In genomic region chr11:62201376-62201775, GRCh38 we compare ENCODE assay signal across 19 cellular contexts. TPM values are rescaled to one million over a fixed set of nuclear protein-coding genes. Genes with fewer than 3 reads are reported as not detected.
DNase-seq lines count a peak whose midpoint lies in the region; ATAC-seq, FAIRE-seq and TF ChIP-seq lines count a peak whose summit lies in the region.
"Had no signal": no experiment of that assay in that cellular context is flagged by ENCODE, and none has a peak within 500 bp of the region (broad histone marks: within the 10 kb centered on the region; RNA-seq: fewer than 3 reads in every experiment).

No MANE protein-coding gene starts in this region.

- H3K27me3 ChIP-seq in HepG2 (ENCODE audit: control insufficient read depth in 1 of 2, insufficient read depth in 2 of 2, low read length in 2 of 2): peaks cover 0 to 39% of the 10 kb centered on the region in 2 experiments
- no peaks in the 10 kb centered on the region for H3K27me3 ChIP-seq in right lobe of liver
- no peaks in the 10 kb centered on the region for H3K27me3 ChIP-seq in mammary epithelial cell (ENCODE audit: insufficient read depth, low read length)
- H3K27me3 ChIP-seq: Peyer's patch had no signal

- H3K4me1 ChIP-seq in HepG2 (ENCODE audit: insufficient read depth, low read length): no peaks in the 10 kb centered on the region
- H3K4me1 ChIP-seq in right lobe of liver: no peaks in the 10 kb centered on the region
- no peaks in the 10 kb centered on the region for H3K4me1 ChIP-seq in mammary epithelial cell (ENCODE audit: insufficient read depth, low read length)
- H3K4me1 ChIP-seq: Peyer's patch had no signal

- no peak overlapping the region for H3K4me3 Mint-ChIP-seq in stimulated activated memory B cell treated with anti-CD40 and anti-IgM and Interleukin-4, amounts not matched to agents 10 μg/mL and 1 μg/mL and 100 μg/mL, for 72 hours
- H3K4me3 Mint-ChIP-seq: CD4-positive, alpha-beta T cell; T-helper 2 cell treated with Interferon-gamma antibody and Interleukin-4, amounts not matched to agents 5 μg/mL and 100 μg/mL, for 36 hours had no signal

- H3K4me3 ChIP-seq in HepG2 (replicated peaks in 1 of 3; ENCODE audit: insufficient read depth in 1 of 3, low read depth in 2 of 3, low read length in 3 of 3): no peak overlapping the region
- H3K4me3 ChIP-seq in right lobe of liver: no peak overlapping the region
- no peak overlapping the region for H3K4me3 ChIP-seq in mammary epithelial cell (replicated peaks in 1 of 3; ENCODE audit: insufficient read depth in 1 of 3, low read depth in 2 of 3, low read length in 3 of 3)
- H3K4me3 ChIP-seq: Peyer's patch had no signal

- H4K20me1 ChIP-seq in HepG2 (ENCODE audit: insufficient read depth, low read length) (no peaks in the 10 kb centered on the region), mammary epithelial cell (ENCODE audit: insufficient read depth, low read length) (no peaks in the 10 kb centered on the region)

- H3K9me3 ChIP-seq in HepG2 (ENCODE audit: low read length) (no peaks in the 10 kb centered on the region), right lobe of liver (no peaks in the 10 kb centered on the region), mammary epithelial cell (replicated peaks; ENCODE audit: insufficient read depth, low read length) (no peaks in the 10 kb centered on the region)
- H3K9me3 ChIP-seq: Peyer's patch had no signal

- no peaks in the 10 kb centered on the region for H3K79me2 ChIP-seq in HepG2 (ENCODE audit: insufficient read depth, low read length)
- H3K79me2 ChIP-seq in mammary epithelial cell (ENCODE audit: insufficient read depth, low read length): no peaks in the 10 kb centered on the region

- H3K36me3 ChIP-seq in HepG2 (replicated peaks in 1 of 2; ENCODE audit: control insufficient read depth in 1 of 2, insufficient read depth in 2 of 2, low read length in 2 of 2) (no peaks in the 10 kb centered on the region), right lobe of liver (no peaks in the 10 kb centered on the region), mammary epithelial cell (ENCODE audit: insufficient read depth, low read length) (no peaks in the 10 kb centered on the region)
- H3K36me3 ChIP-seq: Peyer's patch had no signal

- H3K27me3 Mint-ChIP-seq in stimulated activated memory B cell treated with anti-CD40 and anti-IgM and Interleukin-4, amounts not matched to agents 10 μg/mL and 1 μg/mL and 100 μg/mL, for 72 hours: peaks cover 57% of the 10 kb centered on the region

- no peak overlapping the region for H3K27ac Mint-ChIP-seq in stimulated activated memory B cell treated with anti-CD40 and anti-IgM and Interleukin-4, amounts not matched to agents 10 μg/mL and 1 μg/mL and 100 μg/mL, for 72 hours
- H3K27ac Mint-ChIP-seq: CD4-positive, alpha-beta T cell; T-helper 2 cell treated with Interferon-gamma antibody and Interleukin-4, amounts not matched to agents 5 μg/mL and 100 μg/mL, for 36 hours had no signal

- 0% methylated on average over 2 of the region's 2 CpGs for WGBS in HepG2 (ENCODE audit: low lambda C conversion rate)
- WGBS in right lobe of liver (ENCODE audit: insufficient coverage, low coverage, low lambda C conversion rate, missing lambda C conversion rate): 61% methylated on average over 2 of the region's 2 CpGs
- WGBS in mammary epithelial cell (ENCODE audit: low coverage, missing lambda C conversion rate): 32% methylated on average over 2 of the region's 2 CpGs

- TF ChIP-seq EP300 in HepG2 (IDR thresholded peaks at IDR 0.05; ENCODE audit: low read depth in 2 of 2, low read length in 2 of 2) (no peak), HepG2 (CRISPR knock-in tag; IDR thresholded peaks at IDR 0.05; ENCODE audit: borderline replicate concordance) (no peak)

- in situ Hi-C loops in HepG2 (cut with HindIII; ENCODE audit: extremely low pct_ligation_motif_present, low pct_unique_long_range_greater_than_20kb) (no loop called here), mammary epithelial cell (cut with MboI; ENCODE audit: low sequenced_read_pairs in 2 of 2) (no loop called here)

- intact Hi-C loops in HepG2 (cut with micrococcal nuclease; ENCODE audit: unreplicated experiment) (no loop called here), right lobe of liver (cut with DNase I) (no loop called here), mammary epithelial cell (cut with micrococcal nuclease) (no loop called here)

- BruUV-seq in HepG2 (replicated peaks; lab: Mats Ljungman, UMichigan) (no TSS peak), mammary epithelial cell (replicated peaks; lab: Mats Ljungman, UMichigan) (no TSS peak)

- dilution Hi-C loops in mammary epithelial cell (cut with HindIII; ENCODE audit: low sequenced_read_pairs): no loop called here

- CTCF ChIA-PET in HepG2 (lab: Yijun Ruan, JAX; ENCODE audit: low intra/inter-chr PET ratio, low total read pairs) (no interaction called here), mammary epithelial cell (lab: Charles Lee; ENCODE audit: low non-redundant PET) (no interaction called here)

- no peaks in the 10 kb centered on the region for H3K9me3 Mint-ChIP-seq in stimulated activated memory B cell treated with anti-CD40 and anti-IgM and Interleukin-4, amounts not matched to agents 10 μg/mL and 1 μg/mL and 100 μg/mL, for 72 hours
- H3K9me3 Mint-ChIP-seq: CD4-positive, alpha-beta T cell; T-helper 2 cell treated with Interferon-gamma antibody and Interleukin-4, amounts not matched to agents 5 μg/mL and 100 μg/mL, for 36 hours had no signal

- H3K4me1 Mint-ChIP-seq in stimulated activated memory B cell treated with anti-CD40 and anti-IgM and Interleukin-4, amounts not matched to agents 10 μg/mL and 1 μg/mL and 100 μg/mL, for 72 hours: no peaks in the 10 kb centered on the region

- POLR2A ChIA-PET in HepG2 (lab: Yijun Ruan, JAX): no interaction called here

- DNase-seq in HepG2 (ENCODE audit: low spot score) (no peak), right lobe of liver (no peak), NCI-H2029 treated with DMSO at 0.1 percent for 48 hours (lab: John Stamatoyannopoulos, UW) (peak; percentile 10), mammary epithelial cell (peak; percentile 72), cerebellar nuclear complex (lab: John Stamatoyannopoulos, UW) (no peak), CD1c-positive myeloid dendritic cell (ENCODE audit: extremely low spot score) (no peak)
- DNase-seq: ACHN; CD4-positive, alpha-beta T cell; MV-4-11; NCI-H1436 treated with DMSO at 0.1 percent for 48 hours; NCI-H2171 treated with DMSO at 0.1 percent for 48 hours; NCI-H524 treated with DMSO at 0.1 percent for 48 hours; Peyer's patch; SIG-M5 had no signal

- TF ChIP-seq RAD21 in HepG2 (CRISPR knock-in tag; IDR thresholded peaks at IDR 0.05): no peak

- FAIRE-seq in HepG2 (lab: Jason Lieb, UNC): no peak
- FAIRE-seq: H54 had no signal

- TF ChIP-seq POLR2A in HepG2 (IDR thresholded peaks at IDR 0.05; ENCODE audit: insufficient read depth in 1 of 2, low read depth in 2 of 2, low read length in 2 of 2) (no peak), right lobe of liver (IDR thresholded peaks at IDR 0.05) (no peak)

- H2AFZ ChIP-seq in HepG2 (ENCODE audit: low read length): no peak overlapping the region
- H2AFZ ChIP-seq in mammary epithelial cell (ENCODE audit: low read depth, low read length): no peak overlapping the region

- no peak overlapping the region for H3K4me2 ChIP-seq in HepG2 (ENCODE audit: low read depth, low read length)
- H3K4me2 ChIP-seq in mammary epithelial cell (ENCODE audit: insufficient read depth, low read depth, low read length): no peak overlapping the region

- ATAC-seq in HepG2: no peak
- no peak for ATAC-seq in right lobe of liver
- no peak for ATAC-seq in GM18520 (IDR thresholded peaks at IDR 0.05; ENCODE audit: unreplicated experiment)
- ATAC-seq in stimulated activated memory B cell treated with anti-CD40 and anti-IgM and Interleukin-4, amounts not matched to agents 10 μg/mL and 1 μg/mL and 100 μg/mL, for 72 hours: no peak

- H3K27ac ChIP-seq in HepG2 (ENCODE audit: extremely low read length, insufficient read depth, low read length): no peak overlapping the region
- no peak overlapping the region for H3K27ac ChIP-seq in right lobe of liver
- no peak overlapping the region for H3K27ac ChIP-seq in mammary epithelial cell (ENCODE audit: insufficient read depth, low read depth, low read length)
- H3K27ac ChIP-seq: Peyer's patch had no signal

- H3K36me3 Mint-ChIP-seq in stimulated activated memory B cell treated with anti-CD40 and anti-IgM and Interleukin-4, amounts not matched to agents 10 μg/mL and 1 μg/mL and 100 μg/mL, for 72 hours: no peaks in the 10 kb centered on the region

- TF ChIP-seq CTCF in HepG2 (CRISPR knock-in tag; IDR thresholded peaks at IDR 0.05): no peak
- no peak for TF ChIP-seq CTCF in right lobe of liver (IDR thresholded peaks at IDR 0.05)
- TF ChIP-seq CTCF in mammary epithelial cell (conservative IDR thresholded peaks at IDR 0.05 in 1 of 2, IDR thresholded peaks at IDR 0.05 in 1 of 2; ENCODE audit: extremely low read depth in 1 of 2, insufficient read depth in 1 of 2, low read depth in 1 of 2, low read length in 2 of 2): no peak

- H3K9ac ChIP-seq in HepG2 (ENCODE audit: insufficient read depth, low read depth, low read length) (no peak overlapping the region), mammary epithelial cell (ENCODE audit: insufficient read depth, low read length) (no peak overlapping the region)

RNA-seq across cellular contexts. Expression of gene SCGB2A1, which starts 7.1 kb away (rescaled TPM):
- total RNA-seq in HepG2 (2016; rRNA removed; fragmentation: Illumina TruSeq; extraction: Trizol) (not detected in 2 replicates), right lobe of liver (not detected), mammary epithelial cell (not detected)
- not detected in 2 replicates for total RNA-seq in HepG2 (2016; cell fraction: cytosol; rRNA removed; fragmentation: Illumina TruSeq; extraction: Trizol; ENCODE audit: low read depth)
- not detected in 2 replicates for total RNA-seq in HepG2 (2016; cell fraction: insoluble cytoplasmic fraction; rRNA removed; fragmentation: Illumina TruSeq; extraction: Trizol)
- total RNA-seq in HepG2 (2016; cell fraction: membrane; rRNA removed; fragmentation: Illumina TruSeq; extraction: Trizol): not detected in 2 replicates
- not detected in 2 replicates for total RNA-seq in HepG2 (2016; cell fraction: nucleus; rRNA removed; fragmentation: Illumina TruSeq; extraction: Trizol)
- polyA plus RNA-seq in HepG2 (2011; rRNA removed) (not detected in 2 replicates), mammary epithelial cell (not detected)
- polyA plus RNA-seq in HepG2 (2011; cell fraction: cytosol; rRNA removed): not detected in 2 replicates
- polyA plus RNA-seq in HepG2 (2011; cell fraction: nucleus; rRNA removed): not detected in 2 replicates
- polyA plus RNA-seq in HepG2 (2012): not detected in 2 replicates
- 0.33 TPM in 1 of 2 replicates, not detected in the other for polyA plus RNA-seq in HepG2 (2016; cell fraction: cytosol; fragmentation: Illumina TruSeq; extraction: Trizol; ENCODE audit: low read depth)
- polyA plus RNA-seq in HepG2 (2016; cell fraction: insoluble cytoplasmic fraction; fragmentation: Illumina TruSeq; extraction: Trizol; ENCODE audit: low read depth): not detected in 2 replicates
- polyA plus RNA-seq in HepG2 (2016; cell fraction: membrane; fragmentation: Illumina TruSeq; extraction: Trizol; ENCODE audit: low read depth): not detected in 2 replicates
- polyA plus RNA-seq in HepG2 (2016; cell fraction: nucleus; fragmentation: Illumina TruSeq; extraction: Trizol; ENCODE audit: insufficient read depth, low read depth): not detected in 2 replicates
- polyA minus RNA-seq in HepG2 (2011; rRNA and poly(A)+ RNA removed; ENCODE audit: low replicate concordance): not detected in 2 replicates
- polyA minus RNA-seq in HepG2 (2011; cell fraction: cytosol; rRNA and poly(A)+ RNA removed): not detected in 2 replicates
- polyA minus RNA-seq in HepG2 (2011; cell fraction: nucleus; rRNA and poly(A)+ RNA removed): not detected in 2 replicates
- polyA minus RNA-seq in mammary epithelial cell: not detected
- total RNA-seq: CD4-positive, alpha-beta T cell; LHCN-M2 had no signal

RNA-seq across cellular contexts. Expression of gene SCGB1D1, which starts 11.4 kb away (rescaled TPM):
- total RNA-seq in HepG2 (2016; rRNA removed; fragmentation: Illumina TruSeq; extraction: Trizol): not detected in 2 replicates
- total RNA-seq in HepG2 (2016; cell fraction: cytosol; rRNA removed; fragmentation: Illumina TruSeq; extraction: Trizol; ENCODE audit: low read depth): not detected in 2 replicates
- not detected in 2 replicates for total RNA-seq in HepG2 (2016; cell fraction: insoluble cytoplasmic fraction; rRNA removed; fragmentation: Illumina TruSeq; extraction: Trizol)
- total RNA-seq in HepG2 (2016; cell fraction: membrane; rRNA removed; fragmentation: Illumina TruSeq; extraction: Trizol): not detected in 2 replicates
- total RNA-seq in HepG2 (2016; cell fraction: nucleus; rRNA removed; fragmentation: Illumina TruSeq; extraction: Trizol): not detected in 2 replicates
- polyA plus RNA-seq in HepG2 (2011; rRNA removed): not detected in 2 replicates
- not detected in 2 replicates for polyA plus RNA-seq in HepG2 (2011; cell fraction: cytosol; rRNA removed)
- not detected in 2 replicates for polyA plus RNA-seq in HepG2 (2011; cell fraction: nucleus; rRNA removed)
- not detected in 2 replicates for polyA plus RNA-seq in HepG2 (2012)
- not detected in 2 replicates for polyA plus RNA-seq in HepG2 (2016; cell fraction: cytosol; fragmentation: Illumina TruSeq; extraction: Trizol; ENCODE audit: low read depth)
- not detected in 2 replicates for polyA plus RNA-seq in HepG2 (2016; cell fraction: insoluble cytoplasmic fraction; fragmentation: Illumina TruSeq; extraction: Trizol; ENCODE audit: low read depth)
- polyA plus RNA-seq in HepG2 (2016; cell fraction: membrane; fragmentation: Illumina TruSeq; extraction: Trizol; ENCODE audit: low read depth): not detected in 2 replicates
- not detected in 2 replicates for polyA plus RNA-seq in HepG2 (2016; cell fraction: nucleus; fragmentation: Illumina TruSeq; extraction: Trizol; ENCODE audit: insufficient read depth, low read depth)
- not detected in 2 replicates for polyA minus RNA-seq in HepG2 (2011; rRNA and poly(A)+ RNA removed; ENCODE audit: low replicate concordance)
- not detected in 2 replicates for polyA minus RNA-seq in HepG2 (2011; cell fraction: cytosol; rRNA and poly(A)+ RNA removed)
- not detected in 2 replicates for polyA minus RNA-seq in HepG2 (2011; cell fraction: nucleus; rRNA and poly(A)+ RNA removed)
- not detected for total RNA-seq in right lobe of liver
- not detected for total RNA-seq in mammary epithelial cell
- polyA plus RNA-seq in mammary epithelial cell: not detected
- polyA minus RNA-seq in mammary epithelial cell: not detected
- total RNA-seq: CD4-positive, alpha-beta T cell; LHCN-M2; Peyer's patch had no signal

RNA-seq across cellular contexts. Expression of gene SCGB1D2, which starts 40.7 kb away (rescaled TPM):
- total RNA-seq in HepG2 (2016; rRNA removed; fragmentation: Illumina TruSeq; extraction: Trizol) (not detected in 2 replicates), right lobe of liver (not detected), mammary epithelial cell (not detected)
- total RNA-seq in HepG2 (2016; cell fraction: cytosol; rRNA removed; fragmentation: Illumina TruSeq; extraction: Trizol; ENCODE audit: low read depth): not detected in 2 replicates
- not detected in 2 replicates for total RNA-seq in HepG2 (2016; cell fraction: insoluble cytoplasmic fraction; rRNA removed; fragmentation: Illumina TruSeq; extraction: Trizol)
- not detected in 2 replicates for total RNA-seq in HepG2 (2016; cell fraction: membrane; rRNA removed; fragmentation: Illumina TruSeq; extraction: Trizol)
- total RNA-seq in HepG2 (2016; cell fraction: nucleus; rRNA removed; fragmentation: Illumina TruSeq; extraction: Trizol): not detected in 2 replicates
- polyA plus RNA-seq in HepG2 (2011; rRNA removed) (not detected in 2 replicates), mammary epithelial cell (not detected)
- not detected in 2 replicates for polyA plus RNA-seq in HepG2 (2011; cell fraction: cytosol; rRNA removed)
- not detected in 2 replicates for polyA plus RNA-seq in HepG2 (2011; cell fraction: nucleus; rRNA removed)
- not detected in 2 replicates for polyA plus RNA-seq in HepG2 (2012)
- polyA plus RNA-seq in HepG2 (2016; cell fraction: cytosol; fragmentation: Illumina TruSeq; extraction: Trizol; ENCODE audit: low read depth): not detected in 2 replicates
- not detected in 2 replicates for polyA plus RNA-seq in HepG2 (2016; cell fraction: insoluble cytoplasmic fraction; fragmentation: Illumina TruSeq; extraction: Trizol; ENCODE audit: low read depth)
- polyA plus RNA-seq in HepG2 (2016; cell fraction: membrane; fragmentation: Illumina TruSeq; extraction: Trizol; ENCODE audit: low read depth): not detected in 2 replicates
- not detected in 2 replicates for polyA plus RNA-seq in HepG2 (2016; cell fraction: nucleus; fragmentation: Illumina TruSeq; extraction: Trizol; ENCODE audit: insufficient read depth, low read depth)
- not detected in 2 replicates for polyA minus RNA-seq in HepG2 (2011; rRNA and poly(A)+ RNA removed; ENCODE audit: low replicate concordance)
- polyA minus RNA-seq in HepG2 (2011; cell fraction: cytosol; rRNA and poly(A)+ RNA removed): not detected in 2 replicates
- polyA minus RNA-seq in HepG2 (2011; cell fraction: nucleus; rRNA and poly(A)+ RNA removed): not detected in 2 replicates
- not detected for polyA minus RNA-seq in mammary epithelial cell
- total RNA-seq: CD4-positive, alpha-beta T cell; LHCN-M2; Peyer's patch had no signal

Comparison
In these comparisons a context has a peak if more than half of its experiments do, and no peak if none do; other contexts are left out.
1. DNase-seq: peak in NCI-H2029 treated with DMSO at 0.1 percent for 48 hours (single experiment) and mammary epithelial cell (single experiment); none in HepG2 (single experiment), right lobe of liver (0 of 3), cerebellar nuclear complex (0 of 2) and CD1c-positive myeloid dendritic cell (single experiment).